7 cellular contexts compared by ENCODE assay signal in genomic region chr14:39234986-39235385, GRCh38. TPM values are rescaled to one million over a fixed set of nuclear protein-coding genes. Genes with fewer than 3 reads are reported as not detected.
DNase-seq lines count a peak whose midpoint lies in the region; ATAC-seq, FAIRE-seq and TF ChIP-seq lines count a peak whose summit lies in the region.
"Not testable (repeated sequence)": the region's sequence is repeated elsewhere in the genome, so short reads cannot be mapped to it uniquely, and the experiment has no call there.

No MANE protein-coding gene starts in this region.

- DNase-seq in hepatocyte (ENCODE audit: low spot score); HepG2 (ENCODE audit: low spot score); right lobe of liver; upper lobe of right lung: not testable (repeated sequence)

- BruUV-seq in HepG2 (replicated peaks; lab: Mats Ljungman, UMichigan) = not testable (repeated sequence)

- not testable (repeated sequence) for H3K36me3 ChIP-seq in ACC112 (ENCODE audit: insufficient read depth, low read length); endocrine pancreas (ENCODE audit: control insufficient read depth, insufficient read depth, low read length); hepatocyte (replicated peaks; ENCODE audit: insufficient read depth, low read depth); HepG2 (replicated peaks in 1 of 2; ENCODE audit: control insufficient read depth in 1 of 2, insufficient read depth in 2 of 2, low read length in 2 of 2); right lobe of liver; upper lobe of right lung

- H3K9me3 Mint-ChIP-seq in nephron = not testable (repeated sequence)

- TF ChIP-seq CTCF in hepatocyte (IDR thresholded peaks at IDR 0.05; ENCODE audit: poor library complexity); HepG2 (CRISPR knock-in tag; IDR thresholded peaks at IDR 0.05); right lobe of liver (IDR thresholded peaks at IDR 0.05); nephron (IDR thresholded peaks at IDR 0.05; ENCODE audit: unreplicated experiment in 3 of 3); upper lobe of right lung (IDR thresholded peaks at IDR 0.05): not testable (repeated sequence)

- H3K9ac ChIP-seq in endocrine pancreas (ENCODE audit: control insufficient read depth, insufficient read depth, low read length); HepG2 (ENCODE audit: insufficient read depth, low read depth, low read length): not testable (repeated sequence)

- not testable (repeated sequence) for H3K27me3 Mint-ChIP-seq in nephron (ENCODE audit: low read depth)

- H3K27ac ChIP-seq in ACC112 (ENCODE audit: low read depth, low read length); hepatocyte; HepG2 (ENCODE audit: extremely low read length, insufficient read depth, low read length); upper lobe of right lung: not testable (repeated sequence)
- peak overlapping the region in 2 of 3 donors; percentile 80 for H3K27ac ChIP-seq in right lobe of liver

- not testable (repeated sequence) for H3K27me3 ChIP-seq in ACC112 (ENCODE audit: insufficient read depth, low read length); endocrine pancreas (ENCODE audit: control insufficient read depth, insufficient read depth, low read length); hepatocyte; HepG2 (ENCODE audit: control insufficient read depth in 1 of 2, insufficient read depth in 2 of 2, low read length in 2 of 2); right lobe of liver; upper lobe of right lung

- CTCF ChIA-PET in HepG2 (lab: Yijun Ruan, JAX; ENCODE audit: low intra/inter-chr PET ratio, low total read pairs) = not testable (repeated sequence)

- not testable (repeated sequence) for H3K36me3 Mint-ChIP-seq in nephron (ENCODE audit: low read depth)

- H3K4me1 Mint-ChIP-seq in nephron = peaks cover 11% of the 10 kb centered on the region

- intact Hi-C loops in HepG2 (cut with micrococcal nuclease; ENCODE audit: unreplicated experiment) = loop anchor here (5.0 to 10.0 kb wide), 2 partner anchors 77 to 210 kb away; no protein-coding TSS in a partner anchor
- intact Hi-C loops in right lobe of liver (cut with DNase I); upper lobe of right lung (cut with DNase I): not testable (repeated sequence)

- POLR2A ChIA-PET in HepG2 (lab: Yijun Ruan, JAX) = interaction anchor here (1.1 to 5.6 kb wide), 3 partner anchors 32 to 133 kb away, joined by 5 to 112 read pairs (median 10); partner anchors contain the start of gene TRAPPC6B

- not testable (repeated sequence) for H3K4me3 ChIP-seq in ACC112 (ENCODE audit: low read depth, low read length)
- peak overlapping the region; percentile 95 for H3K4me3 ChIP-seq in endocrine pancreas (ENCODE audit: control insufficient read depth, insufficient read depth, low read length)
- peak overlapping the region; percentile 15 for H3K4me3 ChIP-seq in hepatocyte
- peak overlapping the region; percentile 4 to 65 (median 8); a peak in 3 of 6 replicates for H3K4me3 ChIP-seq in HepG2 (replicated peaks in 1 of 3; ENCODE audit: insufficient read depth in 1 of 3, low read depth in 2 of 3, low read length in 3 of 3)
- peak overlapping the region; percentile 21 to 58 (median 52) for H3K4me3 ChIP-seq in right lobe of liver
- peak overlapping the region; percentile 28 for H3K4me3 ChIP-seq in upper lobe of right lung

- H3K4me1 ChIP-seq in ACC112 (ENCODE audit: control insufficient read depth, insufficient read depth, low read length, unreplicated experiment) = peaks cover 20% of the 10 kb centered on the region
- not testable (repeated sequence) for H3K4me1 ChIP-seq in endocrine pancreas (ENCODE audit: control insufficient read depth, insufficient read depth, low read length); hepatocyte (ENCODE audit: insufficient read depth); upper lobe of right lung
- peaks cover 27% of the 10 kb centered on the region for H3K4me1 ChIP-seq in HepG2 (ENCODE audit: insufficient read depth, low read length)
- H3K4me1 ChIP-seq in right lobe of liver = peaks cover 0 to 30% (median 9%) of the 10 kb centered on the region in 4 donors

- H4K20me1 ChIP-seq in hepatocyte (ENCODE audit: insufficient read depth, poor library complexity, severe bottlenecking); HepG2 (ENCODE audit: insufficient read depth, low read length): not testable (repeated sequence)

- in situ Hi-C loops in HepG2 (cut with HindIII; ENCODE audit: extremely low pct_ligation_motif_present, low pct_unique_long_range_greater_than_20kb) = loop anchor here (5.0 kb wide), 2 partner anchors 132 to 197 kb away; partner anchors contain the start of gene FBXO33

- not testable (repeated sequence) for TF ChIP-seq RAD21 in HepG2 (CRISPR knock-in tag; IDR thresholded peaks at IDR 0.05)

- not testable (repeated sequence) for H3K9me3 ChIP-seq in endocrine pancreas (ENCODE audit: control insufficient read depth, low read length); hepatocyte (ENCODE audit: low read depth); HepG2 (ENCODE audit: low read length); right lobe of liver; upper lobe of right lung

- not testable (repeated sequence) for TF ChIP-seq POLR2A in HepG2 (IDR thresholded peaks at IDR 0.05; ENCODE audit: insufficient read depth in 1 of 2, low read depth in 2 of 2, low read length in 2 of 2); right lobe of liver (IDR thresholded peaks at IDR 0.05)

- ATAC-seq in HepG2, right lobe of liver, upper lobe of right lung: not testable (repeated sequence)

- H3K27ac Mint-ChIP-seq in nephron = not testable (repeated sequence)

- H3K4me2 ChIP-seq in hepatocyte (peak overlapping the region; percentile 63), HepG2 (ENCODE audit: low read depth, low read length) (peak overlapping the region; percentile 90; the same call in 1 of the 2 replicates)

- H3K9me2 ChIP-seq in hepatocyte (replicated peaks; ENCODE audit: insufficient read depth) = not testable (repeated sequence)

- H3K79me2 ChIP-seq in ACC112 (ENCODE audit: control insufficient read depth, insufficient read depth, low read length, unreplicated experiment) = not testable (repeated sequence)
- H3K79me2 ChIP-seq in hepatocyte = peaks cover 35% of the 10 kb centered on the region
- peaks cover 15% of the 10 kb centered on the region for H3K79me2 ChIP-seq in HepG2 (ENCODE audit: insufficient read depth, low read length)

- not testable (repeated sequence) for TF ChIP-seq EP300 in HepG2 (IDR thresholded peaks at IDR 0.05; ENCODE audit: low read depth in 2 of 2, low read length in 2 of 2); HepG2 (CRISPR knock-in tag; IDR thresholded peaks at IDR 0.05; ENCODE audit: borderline replicate concordance)

- peak overlapping the region; percentile 71 for H2AFZ ChIP-seq in ACC112 (ENCODE audit: low read length, unreplicated experiment)
- H2AFZ ChIP-seq in hepatocyte; HepG2 (ENCODE audit: low read length): not testable (repeated sequence)

- H3K4me3 Mint-ChIP-seq in nephron = peak overlapping the region in 2 of 3 experiments; percentile 48 to 54

- 91% methylated on average over 5 of the region's 5 CpGs for WGBS in hepatocyte (ENCODE audit: low lambda C conversion rate, missing lambda C conversion rate)
- WGBS in HepG2 (ENCODE audit: low lambda C conversion rate) = 87% methylated on average over 5 of the region's 5 CpGs
- 27% methylated on average over 5 of the region's 5 CpGs for WGBS in right lobe of liver (ENCODE audit: insufficient coverage, low coverage, low lambda C conversion rate, missing lambda C conversion rate)

- FAIRE-seq in HepG2 (lab: Jason Lieb, UNC) = not testable (repeated sequence)

RNA-seq across cellular contexts. Expression of gene MIA2, which starts 1.3 kb away (rescaled TPM):
- total RNA-seq in hepatocyte (86.0 and 93.6 TPM in 2 replicates), HepG2 (2016; rRNA removed; fragmentation: Illumina TruSeq; extraction: Trizol) (119 and 158 TPM in 2 replicates), right lobe of liver (10 to 100 TPM; 58.7 to 90.8 (median 73.6) TPM), upper lobe of right lung (33.8 TPM)
- polyA plus RNA-seq in hepatocyte (43.9 and 45.9 TPM in 2 replicates), HepG2 (2011; rRNA removed) (131 and 134 TPM in 2 replicates)
- total RNA-seq in HepG2 (2016; cell fraction: cytosol; rRNA removed; fragmentation: Illumina TruSeq; extraction: Trizol; ENCODE audit: low read depth) = 154 and 169 TPM in 2 replicates
- 111 and 161 TPM in 2 replicates for total RNA-seq in HepG2 (2016; cell fraction: insoluble cytoplasmic fraction; rRNA removed; fragmentation: Illumina TruSeq; extraction: Trizol)
- 165 and 196 TPM in 2 replicates for total RNA-seq in HepG2 (2016; cell fraction: membrane; rRNA removed; fragmentation: Illumina TruSeq; extraction: Trizol)
- total RNA-seq in HepG2 (2016; cell fraction: nucleus; rRNA removed; fragmentation: Illumina TruSeq; extraction: Trizol) = 192 and 219 TPM in 2 replicates
- 57.1 and 79.7 TPM in 2 replicates for polyA plus RNA-seq in HepG2 (2011; cell fraction: cytosol; rRNA removed)
- 77.3 and 94.7 TPM in 2 replicates for polyA plus RNA-seq in HepG2 (2011; cell fraction: nucleus; rRNA removed)
- 103 and 118 TPM in 2 replicates for polyA plus RNA-seq in HepG2 (2012)
- polyA plus RNA-seq in HepG2 (2016; cell fraction: cytosol; fragmentation: Illumina TruSeq; extraction: Trizol; ENCODE audit: low read depth) = 19.6 and 24.5 TPM in 2 replicates
- polyA plus RNA-seq in HepG2 (2016; cell fraction: insoluble cytoplasmic fraction; fragmentation: Illumina TruSeq; extraction: Trizol; ENCODE audit: low read depth) = 95.4 and 102 TPM in 2 replicates
- polyA plus RNA-seq in HepG2 (2016; cell fraction: membrane; fragmentation: Illumina TruSeq; extraction: Trizol; ENCODE audit: low read depth) = 45.8 and 50.4 TPM in 2 replicates
- 216 and 223 TPM in 2 replicates for polyA plus RNA-seq in HepG2 (2016; cell fraction: nucleus; fragmentation: Illumina TruSeq; extraction: Trizol; ENCODE audit: insufficient read depth, low read depth)
- 24.3 and 71.9 TPM in 2 replicates for polyA minus RNA-seq in HepG2 (2011; rRNA and poly(A)+ RNA removed; ENCODE audit: low replicate concordance)
- polyA minus RNA-seq in HepG2 (2011; cell fraction: cytosol; rRNA and poly(A)+ RNA removed) = 59.9 and 69.8 TPM in 2 replicates
- polyA minus RNA-seq in HepG2 (2011; cell fraction: nucleus; rRNA and poly(A)+ RNA removed) = 211 and 242 TPM in 2 replicates

RNA-seq across cellular contexts. Expression of gene PNN, which starts 59.9 kb away (rescaled TPM):
- 30.9 and 34.8 TPM in 2 replicates for total RNA-seq in hepatocyte
- 49.3 and 89.1 TPM in 2 replicates for polyA plus RNA-seq in hepatocyte
- 110 and 214 TPM in 2 replicates for total RNA-seq in HepG2 (2016; rRNA removed; fragmentation: Illumina TruSeq; extraction: Trizol)
- total RNA-seq in HepG2 (2016; cell fraction: cytosol; rRNA removed; fragmentation: Illumina TruSeq; extraction: Trizol; ENCODE audit: low read depth) = 47.1 and 48.8 TPM in 2 replicates
- total RNA-seq in HepG2 (2016; cell fraction: insoluble cytoplasmic fraction; rRNA removed; fragmentation: Illumina TruSeq; extraction: Trizol) = 105 and 215 TPM in 2 replicates
- total RNA-seq in HepG2 (2016; cell fraction: membrane; rRNA removed; fragmentation: Illumina TruSeq; extraction: Trizol) = 22.0 and 26.0 TPM in 2 replicates
- total RNA-seq in HepG2 (2016; cell fraction: nucleus; rRNA removed; fragmentation: Illumina TruSeq; extraction: Trizol) = 407 and 445 TPM in 2 replicates
- polyA plus RNA-seq in HepG2 (2011; rRNA removed) = 58.0 and 58.6 TPM in 2 replicates
- 22.1 and 29.7 TPM in 2 replicates for polyA plus RNA-seq in HepG2 (2011; cell fraction: cytosol; rRNA removed)
- polyA plus RNA-seq in HepG2 (2011; cell fraction: nucleus; rRNA removed) = 315 and 430 TPM in 2 replicates
- 184 and 252 TPM in 2 replicates for polyA plus RNA-seq in HepG2 (2012)
- polyA plus RNA-seq in HepG2 (2016; cell fraction: cytosol; fragmentation: Illumina TruSeq; extraction: Trizol; ENCODE audit: low read depth) = 4.4 and 5.0 TPM in 2 replicates
- 155 and 157 TPM in 2 replicates for polyA plus RNA-seq in HepG2 (2016; cell fraction: insoluble cytoplasmic fraction; fragmentation: Illumina TruSeq; extraction: Trizol; ENCODE audit: low read depth)
- polyA plus RNA-seq in HepG2 (2016; cell fraction: membrane; fragmentation: Illumina TruSeq; extraction: Trizol; ENCODE audit: low read depth) = 13.0 and 14.4 TPM in 2 replicates
- 1,319 and 1,369 TPM in 2 replicates for polyA plus RNA-seq in HepG2 (2016; cell fraction: nucleus; fragmentation: Illumina TruSeq; extraction: Trizol; ENCODE audit: insufficient read depth, low read depth)
- polyA minus RNA-seq in HepG2 (2011; rRNA and poly(A)+ RNA removed; ENCODE audit: low replicate concordance) = 19.2 and 20.9 TPM in 2 replicates
- 15.5 and 21.0 TPM in 2 replicates for polyA minus RNA-seq in HepG2 (2011; cell fraction: cytosol; rRNA and poly(A)+ RNA removed)
- polyA minus RNA-seq in HepG2 (2011; cell fraction: nucleus; rRNA and poly(A)+ RNA removed) = 311 and 317 TPM in 2 replicates
- 10 to 100 TPM; 12.2 to 42.0 (median 23.8) TPM for total RNA-seq in right lobe of liver
- total RNA-seq in upper lobe of right lung = 39.9 TPM
